ENCODE assay signal across 8 cellular contexts in the genomic region with DNA sequence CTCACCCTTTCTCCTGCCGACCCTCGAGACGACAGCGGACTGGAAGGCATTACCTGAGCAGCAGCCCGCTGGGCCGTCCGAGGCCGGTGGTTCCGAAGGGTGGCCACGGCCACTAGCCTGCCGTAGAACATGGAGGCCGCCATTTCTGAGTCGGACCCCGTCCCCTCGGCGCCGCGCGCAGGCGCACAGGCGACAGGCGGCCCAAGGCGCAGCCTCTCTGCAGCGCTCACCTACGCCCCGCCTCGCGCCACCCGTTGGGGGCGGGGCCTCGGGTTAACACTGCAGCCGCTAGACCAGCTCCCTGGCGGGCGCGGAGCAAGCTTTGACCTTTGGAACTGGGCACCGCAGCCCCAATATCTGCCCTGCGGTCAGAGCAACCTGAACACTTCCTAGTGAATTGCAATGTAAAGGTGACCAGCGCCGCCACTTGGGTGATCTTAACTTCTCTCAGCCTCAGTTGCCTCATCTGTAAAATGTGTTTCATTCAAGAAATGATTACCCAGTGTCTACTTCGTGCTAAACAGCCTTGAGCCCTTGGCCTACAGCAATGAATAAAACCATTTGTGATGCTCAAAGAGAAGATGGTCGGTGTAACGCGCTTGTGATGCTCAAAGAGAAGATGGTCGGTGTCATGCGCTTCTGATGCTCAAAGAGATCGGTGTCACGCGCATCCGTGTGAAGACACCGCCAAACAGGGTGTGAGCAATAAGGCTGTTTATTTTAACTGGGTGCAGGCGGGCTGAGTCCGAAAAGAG. TPM values are rescaled to one million over a fixed set of nuclear protein-coding genes. Genes with fewer than 3 reads are reported as not detected.
DNase-seq lines count a peak whose midpoint lies in the region; ATAC-seq and TF ChIP-seq lines count a peak whose summit lies in the region.

SUCLA2 (minus strand) TSS at position 147 of the 755 bp plus-strand sequence; CDS start at position 143, 4 bp downstream.

- TF ChIP-seq POLR2A in Peyer's patch (IDR thresholded peaks at IDR 0.05) (peak; percentile 51 to 65), esophagus muscularis mucosa (IDR thresholded peaks at IDR 0.05; ENCODE audit: low read depth) (no peak)

- DNase-seq in DMS79 (lab: John Stamatoyannopoulos, UW) (peak; percentile 59), KG1 (lab: John Stamatoyannopoulos, UW) (peak; percentile 91), Peyer's patch (peak; percentile 85 to 96 (median 94)), esophagus muscularis mucosa (ENCODE audit: extremely low spot score) (peak; percentile 94), myocyte (ENCODE audit: low read depth) (peak; percentile 93)
- DNase-seq in activated T-cell treated with anti-CD3 and anti-CD28 coated beads, Interleukin-2, amount 50 U/mL, for 48 hours, result peak; percentile 94 to 95
- DNase-seq in stimulated activated CD8-positive, alpha-beta memory T cell treated with anti-CD3 and anti-CD28 coated beads, Interleukin-7, amount 100 ng/mL, for 4 hours (ENCODE audit: low read depth in 2 of 2), result peak; percentile 72 to 89

- 5% methylated on average over 19 of the region's 52 CpGs for WGBS in esophagus muscularis mucosa

- H3K27ac ChIP-seq in Peyer's patch, result peak within 1 kb of the TSS; percentile 74 to 83 (median 80)
- H3K27ac ChIP-seq in esophagus muscularis mucosa (replicated peaks in 1 of 4), result peak within 1 kb of the TSS; percentile 82 to 89 (median 85)

- ATAC-seq in GM21723 (IDR thresholded peaks at IDR 0.05; ENCODE audit: unreplicated experiment), result peak; percentile 98

- H3K9me3 ChIP-seq in Peyer's patch (no peaks in the 10 kb centered on the region), esophagus muscularis mucosa (no peaks in the 10 kb centered on the region)

- TF ChIP-seq CTCF in Peyer's patch (IDR thresholded peaks at IDR 0.05), result peak in 3 of 6 experiments; percentile 17 to 43 (median 23)
- TF ChIP-seq CTCF in esophagus muscularis mucosa (IDR thresholded peaks at IDR 0.05), result peak in 2 of 3 experiments; percentile 6 to 13

- H3K4me1 ChIP-seq in Peyer's patch (peaks cover 0 to 22% (median 0%) of the 10 kb centered on the region in 4 donors), esophagus muscularis mucosa (peaks cover 30 to 47% (median 45%) of the 10 kb centered on the region in 4 donors)

- no peaks in the 10 kb centered on the region for H3K36me3 ChIP-seq in Peyer's patch
- H3K36me3 ChIP-seq in esophagus muscularis mucosa, result peaks cover 0 to 2% (median under 1%) of the 10 kb centered on the region in 4 donors

- no peak for TF ChIP-seq EP300 in esophagus muscularis mucosa (IDR thresholded peaks at IDR 0.05)

- no peaks in the 10 kb centered on the region for H3K27me3 ChIP-seq in Peyer's patch
- H3K27me3 ChIP-seq in esophagus muscularis mucosa, result no peaks in the 10 kb centered on the region

- H3K4me3 ChIP-seq in Peyer's patch (peak within 1 kb of the TSS; percentile 66 to 96 (median 83)), esophagus muscularis mucosa (peak within 1 kb of the TSS; percentile 80 to 100 (median 92))

- intact Hi-C loops in esophagus muscularis mucosa (cut with DNase I), result loop anchor here (5.0 kb wide), 1 partner anchor 36 kb away; the partner anchor contains the start of gene NUDT15

RNA-seq across cellular contexts. Expression of gene SUCLA2, which starts in this region (rescaled TPM):
- total RNA-seq in Peyer's patch (10 to 100 TPM; 45.4 to 68.5 (median 57.2) TPM), esophagus muscularis mucosa (10 to 100 TPM; 42.1 to 62.7 (median 50.0) TPM), myocyte (92.6 and 110 TPM in 2 replicates)
- 31.0 TPM for polyA plus RNA-seq in myocyte (2012)

Comparison
In these comparisons a context has a peak if more than half of its experiments do, and no peak if none do; other contexts are left out.
1. Peak in every context shown above with its lines: DNase-seq, ATAC-seq, H3K4me3 ChIP-seq and H3K27ac ChIP-seq.